ENCODE assay signal across 29 cellular contexts in genomic region chrX:152276277-152276676, GRCh38.
"Had no signal": no experiment of that assay in that cellular context is flagged by ENCODE, and none has a peak within 500 bp of the region (broad histone marks: within the 10 kb centered on the region; RNA-seq: fewer than 3 reads in every experiment).

No MANE protein-coding gene starts in this region.

- H3K27me3 ChIP-seq: ascending aorta, brain microvascular endothelial cell, cardiac muscle cell, colonic mucosa, gastroesophageal sphincter, heart right ventricle, hepatocyte had no signal

- H3K4me1 Mint-ChIP-seq: activated CD4-positive, alpha-beta T cell treated with anti-CD3 and anti-CD28 coated beads for 36 hours; activated CD4-positive, alpha-beta T cell treated with anti-CD3 and anti-CD28 coated beads, Interleukin-2, amount 10 ng/mL, durations not matched to agents 24 days and 14 days; activated CD8-positive, alpha-beta memory T cell treated with anti-CD3 and anti-CD28 coated beads, Interleukin-2, amount 10 ng/mL, durations not matched to agents 7 days and 5 days; activated naive CD4-positive, alpha-beta T cell treated with anti-CD3 and anti-CD28 coated beads, Interleukin-2, amount 10 ng/mL, durations not matched to agents 7 days and 5 days; activated naive CD8-positive, alpha-beta T cell treated with anti-CD3 and anti-CD28 coated beads, Interleukin-2, amount 10 ng/mL, durations not matched to agents 7 days and 5 days had no signal

- H3K4me2 ChIP-seq: hepatocyte had no signal

- H3K79me2 ChIP-seq: hepatocyte had no signal

- H3K27ac Mint-ChIP-seq: activated CD4-positive, alpha-beta memory T cell treated with anti-CD3 and anti-CD28 coated beads for 36 hours; activated CD4-positive, alpha-beta T cell treated with anti-CD3 and anti-CD28 coated beads for 36 hours; activated CD4-positive, alpha-beta T cell treated with anti-CD3 and anti-CD28 coated beads, Interleukin-2, amount 10 ng/mL, durations not matched to agents 24 days and 14 days; activated CD8-positive, alpha-beta memory T cell treated with anti-CD3 and anti-CD28 coated beads, Interleukin-2, amount 10 ng/mL, durations not matched to agents 7 days and 5 days; activated CD8-positive, alpha-beta T cell treated with anti-CD3 and anti-CD28 coated beads, Interleukin-2, amount 10 ng/mL, durations not matched to agents 7 days and 5 days; activated naive CD4-positive, alpha-beta T cell treated with anti-CD3 and anti-CD28 coated beads, Interleukin-2, amount 10 ng/mL, durations not matched to agents 7 days and 5 days; activated naive CD4-positive, alpha-beta T cell treated with anti-CD3 and anti-CD28 coated beads, Interleukin-2, amount 50 U/mL, for 72 hours; activated naive CD8-positive, alpha-beta T cell treated with anti-CD3 and anti-CD28 coated beads, Interleukin-2, amount 10 ng/mL, durations not matched to agents 7 days and 5 days; activated T-cell treated with anti-CD3 and anti-CD28 coated beads, Interleukin-2, amount 50 U/mL, for 72 hours had no signal

- H3K27me3 Mint-ChIP-seq: activated CD4-positive, alpha-beta memory T cell treated with anti-CD3 and anti-CD28 coated beads for 36 hours; activated CD4-positive, alpha-beta T cell treated with anti-CD3 and anti-CD28 coated beads for 36 hours; activated CD4-positive, alpha-beta T cell treated with anti-CD3 and anti-CD28 coated beads, Interleukin-2, amount 10 ng/mL, durations not matched to agents 24 days and 14 days; activated CD8-positive, alpha-beta memory T cell treated with anti-CD3 and anti-CD28 coated beads, Interleukin-2, amount 10 ng/mL, durations not matched to agents 7 days and 5 days; activated naive CD4-positive, alpha-beta T cell treated with anti-CD3 and anti-CD28 coated beads, Interleukin-2, amount 10 ng/mL, durations not matched to agents 7 days and 5 days; activated naive CD8-positive, alpha-beta T cell treated with anti-CD3 and anti-CD28 coated beads, Interleukin-2, amount 10 ng/mL, durations not matched to agents 7 days and 5 days had no signal

- H3K9me3 ChIP-seq: ascending aorta, colonic mucosa, gastroesophageal sphincter had no signal

- H2AFZ ChIP-seq: hepatocyte had no signal

- ATAC-seq: activated CD4-positive, alpha-beta T cell treated with anti-CD3 and anti-CD28 coated beads for 36 hours; activated CD8-positive, alpha-beta memory T cell treated with anti-CD3 and anti-CD28 coated beads, Interleukin-2, amount 10 ng/mL, durations not matched to agents 7 days and 5 days; activated CD8-positive, alpha-beta T cell treated with anti-CD3 and anti-CD28 coated beads, Interleukin-2, amount 10 ng/mL, durations not matched to agents 7 days and 5 days; activated naive CD4-positive, alpha-beta T cell treated with anti-CD3 and anti-CD28 coated beads, Interleukin-2, amount 50 U/mL, for 72 hours; activated T-cell treated with anti-CD3 and anti-CD28 coated beads, Interleukin-2, amount 50 U/mL, for 72 hours; esophagus mucosa; gastroesophageal sphincter; heart right ventricle had no signal

- H3K27ac ChIP-seq: ascending aorta, brain microvascular endothelial cell, cardiac muscle cell, colonic mucosa, gastroesophageal sphincter, heart right ventricle, hepatocyte had no signal

- H3K36me3 ChIP-seq: ascending aorta, brain microvascular endothelial cell, cardiac muscle cell, colonic mucosa, gastroesophageal sphincter, heart right ventricle had no signal

- H3K4me3 Mint-ChIP-seq: activated CD4-positive, alpha-beta memory T cell treated with anti-CD3 and anti-CD28 coated beads for 36 hours; activated CD4-positive, alpha-beta T cell treated with anti-CD3 and anti-CD28 coated beads for 36 hours; activated CD4-positive, alpha-beta T cell treated with anti-CD3 and anti-CD28 coated beads, Interleukin-2, amount 10 ng/mL, durations not matched to agents 24 days and 14 days; activated CD8-positive, alpha-beta memory T cell treated with anti-CD3 and anti-CD28 coated beads, Interleukin-2, amount 10 ng/mL, durations not matched to agents 7 days and 5 days; activated CD8-positive, alpha-beta T cell treated with anti-CD3 and anti-CD28 coated beads, Interleukin-2, amount 10 ng/mL, durations not matched to agents 7 days and 5 days; activated naive CD4-positive, alpha-beta T cell treated with anti-CD3 and anti-CD28 coated beads, Interleukin-2, amount 10 ng/mL, durations not matched to agents 7 days and 5 days; activated naive CD8-positive, alpha-beta T cell treated with anti-CD3 and anti-CD28 coated beads, Interleukin-2, amount 10 ng/mL, durations not matched to agents 7 days and 5 days; activated T-cell treated with anti-CD3 and anti-CD28 coated beads, Interleukin-2, amount 50 U/mL, for 72 hours had no signal

- FAIRE-seq: endometrium had no signal

- DNase-seq: activated CD4-positive, alpha-beta memory T cell treated with anti-CD3 and anti-CD28 coated beads for 36 hours; activated CD4-positive, alpha-beta T cell treated with anti-CD3 and anti-CD28 coated beads for 36 hours; activated CD4-positive, alpha-beta T cell treated with anti-CD3 and anti-CD28 coated beads, Interleukin-2, amount 10 ng/mL, durations not matched to agents 24 days and 14 days; activated CD4-positive, CD25-positive, alpha-beta regulatory T cell; activated CD4-positive, CD25-positive, alpha-beta regulatory T cell treated with anti-CD3 and anti-CD28 coated beads, Interleukin-2, amount 50 U/mL, for 72 hours; activated CD8-positive, alpha-beta memory T cell treated with anti-CD3 and anti-CD28 coated beads, Interleukin-2, amount 10 ng/mL, durations not matched to agents 7 days and 5 days; activated CD8-positive, alpha-beta memory T cell treated with anti-CD3 and anti-CD28 coated beads, Interleukin-2, amount 50 U/mL, for 4 hours; activated CD8-positive, alpha-beta T cell treated with anti-CD3 and anti-CD28 coated beads, Interleukin-2, amount 10 ng/mL, durations not matched to agents 7 days and 5 days; activated gamma-delta T cell; activated naive CD4-positive, alpha-beta T cell; activated naive CD4-positive, alpha-beta T cell treated with anti-CD3 and anti-CD28 coated beads, Interleukin-2, amount 10 ng/mL, durations not matched to agents 7 days and 5 days; activated naive CD8-positive, alpha-beta T cell treated with anti-CD3 and anti-CD28 coated beads, Interleukin-2, amount 10 ng/mL, durations not matched to agents 7 days and 5 days; activated T-cell treated with anti-CD3 and anti-CD28 coated beads, Interleukin-2, amount 50 U/mL, for 1 hour; activated T-cell treated with anti-CD3 and anti-CD28 coated beads, Interleukin-2, amount 50 U/mL, for 72 hours; brain microvascular endothelial cell; central memory CD4-positive, alpha-beta T cell; cerebellar nuclear complex; colonic mucosa; effector CD8-positive, alpha-beta T cell; foreskin melanocyte; heart right ventricle; T-helper 2 cell had no signal

- H3K4me3 ChIP-seq: ascending aorta, cardiac muscle cell, colonic mucosa, gastroesophageal sphincter, heart right ventricle, hepatocyte had no signal

- H3K9me3 Mint-ChIP-seq: activated CD4-positive, alpha-beta T cell treated with anti-CD3 and anti-CD28 coated beads, Interleukin-2, amount 10 ng/mL, durations not matched to agents 24 days and 14 days; activated naive CD4-positive, alpha-beta T cell treated with anti-CD3 and anti-CD28 coated beads, Interleukin-2, amount 50 U/mL, for 72 hours; activated naive CD8-positive, alpha-beta T cell treated with anti-CD3 and anti-CD28 coated beads, Interleukin-2, amount 10 ng/mL, durations not matched to agents 7 days and 5 days had no signal

- H3K36me3 Mint-ChIP-seq: activated CD4-positive, alpha-beta memory T cell treated with anti-CD3 and anti-CD28 coated beads for 36 hours; activated CD8-positive, alpha-beta memory T cell treated with anti-CD3 and anti-CD28 coated beads, Interleukin-2, amount 10 ng/mL, durations not matched to agents 7 days and 5 days; activated naive CD4-positive, alpha-beta T cell treated with anti-CD3 and anti-CD28 coated beads, Interleukin-2, amount 10 ng/mL, durations not matched to agents 7 days and 5 days; activated naive CD4-positive, alpha-beta T cell treated with anti-CD3 and anti-CD28 coated beads, Interleukin-2, amount 50 U/mL, for 72 hours; activated naive CD8-positive, alpha-beta T cell treated with anti-CD3 and anti-CD28 coated beads, Interleukin-2, amount 10 ng/mL, durations not matched to agents 7 days and 5 days had no signal

- H3K4me1 ChIP-seq: ascending aorta, colonic mucosa, gastroesophageal sphincter, heart right ventricle had no signal
